Comparison of ENCODE assay signal across 3 cellular contexts in the genomic region with DNA sequence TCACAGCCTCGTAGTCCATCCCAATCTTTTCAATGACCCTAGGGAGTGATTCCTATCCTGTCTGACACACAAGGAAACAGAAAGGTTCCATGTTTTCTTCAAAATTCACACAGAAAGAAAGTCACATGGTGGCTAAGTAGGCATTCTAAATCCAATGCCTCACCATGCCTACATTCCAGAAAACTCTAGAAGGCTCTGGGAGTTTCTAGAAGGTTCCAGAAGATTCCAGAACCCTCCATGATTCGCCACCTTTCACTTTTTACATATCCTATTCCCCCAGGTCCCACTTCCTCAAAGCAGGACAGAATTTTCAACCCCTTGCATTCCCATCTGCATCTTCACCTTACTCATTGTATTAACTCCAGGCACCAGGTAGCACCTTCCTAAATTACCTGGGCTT.
TF ChIP-seq lines count a peak whose summit lies in the region.

No MANE protein-coding gene starts in this region.

TF ChIP-seq in liver, 16 proteins besides CTCF, POLR2A, EP300 and RAD21:
- TF ChIP-seq YY1 (IDR thresholded peaks at IDR 0.05) (peak; percentile 22), SP1 (IDR thresholded peaks at IDR 0.05) (no peak)

TF ChIP-seq in HepG2, 621 proteins besides CTCF, POLR2A, EP300 and RAD21:
- TF ChIP-seq ZFAT (CRISPR knock-in tag; conservative IDR thresholded peaks at IDR 0.05) (no peak), DMAP1 (CRISPR knock-in tag; IDR thresholded peaks at IDR 0.05) (no peak), CENPX (CRISPR knock-in tag; IDR thresholded peaks at IDR 0.05) (no peak), MIER3 (CRISPR knock-in tag; IDR thresholded peaks at IDR 0.05; ENCODE audit: borderline replicate concordance) (no peak), ZNF775 (CRISPR knock-in tag; IDR thresholded peaks at IDR 0.05; ENCODE audit: borderline replicate concordance) (no peak), ZNF225 (CRISPR knock-in tag; IDR thresholded peaks at IDR 0.05) (no peak), NFE2L1 (CRISPR knock-in tag; IDR thresholded peaks at IDR 0.05; ENCODE audit: borderline replicate concordance) (no peak), ZNF678 (CRISPR knock-in tag; IDR thresholded peaks at IDR 0.05) (no peak), SRSF4 (IDR thresholded peaks at IDR 0.05; ENCODE audit: low read depth, low read length, poor library complexity, severe bottlenecking) (no peak), FOXK1 (CRISPR knock-in tag; IDR thresholded peaks at IDR 0.05; ENCODE audit: borderline replicate concordance, low read depth) (no peak), SKI (IDR thresholded peaks at IDR 0.05; ENCODE audit: partially characterized antibody) (no peak), ZNF367 (CRISPR knock-in tag; IDR thresholded peaks at IDR 0.05; ENCODE audit: borderline replicate concordance) (no peak), FOXA1 (IDR thresholded peaks at IDR 0.05) (no peak), FOXA1 (CRISPR knock-in tag; IDR thresholded peaks at IDR 0.05) (no peak), ZNF10 (CRISPR knock-in tag; IDR thresholded peaks at IDR 0.05; ENCODE audit: borderline replicate concordance, low read depth) (no peak), NPAS2 (CRISPR knock-in tag; IDR thresholded peaks at IDR 0.05; ENCODE audit: borderline replicate concordance) (no peak)
- TF ChIP-seq, protein P1, sequence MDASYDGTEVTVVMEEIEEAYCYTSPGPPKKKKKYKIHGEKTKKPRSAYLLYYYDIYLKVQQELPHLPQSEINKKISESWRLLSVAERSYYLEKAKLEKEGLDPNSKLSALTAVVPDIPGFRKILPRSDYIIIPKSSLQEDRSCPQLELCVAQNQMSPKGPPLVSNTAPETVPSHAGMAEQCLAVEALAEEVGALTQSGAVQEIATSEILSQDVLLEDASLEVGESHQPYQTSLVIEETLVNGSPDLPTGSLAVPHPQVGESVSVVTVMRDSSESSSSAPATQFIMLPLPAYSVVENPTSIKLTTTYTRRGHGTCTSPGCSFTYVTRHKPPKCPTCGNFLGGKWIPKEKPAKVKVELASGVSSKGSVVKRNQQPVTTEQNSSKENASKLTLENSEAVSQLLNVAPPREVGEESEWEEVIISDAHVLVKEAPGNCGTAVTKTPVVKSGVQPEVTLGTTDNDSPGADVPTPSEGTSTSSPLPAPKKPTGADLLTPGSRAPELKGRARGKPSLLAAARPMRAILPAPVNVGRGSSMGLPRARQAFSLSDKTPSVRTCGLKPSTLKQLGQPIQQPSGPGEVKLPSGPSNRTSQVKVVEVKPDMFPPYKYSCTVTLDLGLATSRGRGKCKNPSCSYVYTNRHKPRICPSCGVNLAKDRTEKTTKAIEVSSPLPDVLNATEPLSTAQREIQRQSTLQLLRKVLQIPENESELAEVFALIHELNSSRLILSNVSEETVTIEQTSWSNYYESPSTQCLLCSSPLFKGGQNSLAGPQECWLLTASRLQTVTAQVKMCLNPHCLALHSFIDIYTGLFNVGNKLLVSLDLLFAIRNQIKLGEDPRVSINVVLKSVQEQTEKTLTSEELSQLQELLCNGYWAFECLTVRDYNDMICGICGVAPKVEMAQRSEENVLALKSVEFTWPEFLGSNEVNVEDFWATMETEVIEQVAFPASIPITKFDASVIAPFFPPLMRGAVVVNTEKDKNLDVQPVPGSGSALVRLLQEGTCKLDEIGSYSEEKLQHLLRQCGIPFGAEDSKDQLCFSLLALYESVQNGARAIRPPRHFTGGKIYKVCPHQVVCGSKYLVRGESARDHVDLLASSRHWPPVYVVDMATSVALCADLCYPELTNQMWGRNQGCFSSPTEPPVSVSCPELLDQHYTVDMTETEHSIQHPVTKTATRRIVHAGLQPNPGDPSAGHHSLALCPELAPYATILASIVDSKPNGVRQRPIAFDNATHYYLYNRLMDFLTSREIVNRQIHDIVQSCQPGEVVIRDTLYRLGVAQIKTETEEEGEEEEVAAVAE (CRISPR knock-in tag; IDR thresholded peaks at IDR 0.05; ENCODE audit: borderline replicate concordance), result no peak
- TF ChIP-seq, protein P2, sequence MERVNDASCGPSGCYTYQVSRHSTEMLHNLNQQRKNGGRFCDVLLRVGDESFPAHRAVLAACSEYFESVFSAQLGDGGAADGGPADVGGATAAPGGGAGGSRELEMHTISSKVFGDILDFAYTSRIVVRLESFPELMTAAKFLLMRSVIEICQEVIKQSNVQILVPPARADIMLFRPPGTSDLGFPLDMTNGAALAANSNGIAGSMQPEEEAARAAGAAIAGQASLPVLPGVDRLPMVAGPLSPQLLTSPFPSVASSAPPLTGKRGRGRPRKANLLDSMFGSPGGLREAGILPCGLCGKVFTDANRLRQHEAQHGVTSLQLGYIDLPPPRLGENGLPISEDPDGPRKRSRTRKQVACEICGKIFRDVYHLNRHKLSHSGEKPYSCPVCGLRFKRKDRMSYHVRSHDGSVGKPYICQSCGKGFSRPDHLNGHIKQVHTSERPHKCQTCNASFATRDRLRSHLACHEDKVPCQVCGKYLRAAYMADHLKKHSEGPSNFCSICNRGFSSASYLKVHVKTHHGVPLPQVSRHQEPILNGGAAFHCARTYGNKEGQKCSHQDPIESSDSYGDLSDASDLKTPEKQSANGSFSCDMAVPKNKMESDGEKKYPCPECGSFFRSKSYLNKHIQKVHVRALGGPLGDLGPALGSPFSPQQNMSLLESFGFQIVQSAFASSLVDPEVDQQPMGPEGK (CRISPR knock-in tag; IDR thresholded peaks at IDR 0.05), result no peak
- TF ChIP-seq, protein P3, sequence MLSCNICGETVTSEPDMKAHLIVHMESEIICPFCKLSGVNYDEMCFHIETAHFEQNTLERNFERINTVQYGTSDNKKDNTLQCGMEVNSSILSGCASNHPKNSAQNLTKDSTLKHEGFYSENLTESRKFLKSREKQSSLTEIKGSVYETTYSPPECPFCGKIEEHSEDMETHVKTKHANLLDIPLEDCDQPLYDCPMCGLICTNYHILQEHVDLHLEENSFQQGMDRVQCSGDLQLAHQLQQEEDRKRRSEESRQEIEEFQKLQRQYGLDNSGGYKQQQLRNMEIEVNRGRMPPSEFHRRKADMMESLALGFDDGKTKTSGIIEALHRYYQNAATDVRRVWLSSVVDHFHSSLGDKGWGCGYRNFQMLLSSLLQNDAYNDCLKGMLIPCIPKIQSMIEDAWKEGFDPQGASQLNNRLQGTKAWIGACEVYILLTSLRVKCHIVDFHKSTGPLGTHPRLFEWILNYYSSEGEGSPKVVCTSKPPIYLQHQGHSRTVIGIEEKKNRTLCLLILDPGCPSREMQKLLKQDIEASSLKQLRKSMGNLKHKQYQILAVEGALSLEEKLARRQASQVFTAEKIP (CRISPR knock-in tag; IDR thresholded peaks at IDR 0.05; ENCODE audit: borderline replicate concordance), result no peak

TF ChIP-seq in WTC11, 78 proteins besides CTCF, POLR2A, EP300 and RAD21:
- TF ChIP-seq, protein P4, sequence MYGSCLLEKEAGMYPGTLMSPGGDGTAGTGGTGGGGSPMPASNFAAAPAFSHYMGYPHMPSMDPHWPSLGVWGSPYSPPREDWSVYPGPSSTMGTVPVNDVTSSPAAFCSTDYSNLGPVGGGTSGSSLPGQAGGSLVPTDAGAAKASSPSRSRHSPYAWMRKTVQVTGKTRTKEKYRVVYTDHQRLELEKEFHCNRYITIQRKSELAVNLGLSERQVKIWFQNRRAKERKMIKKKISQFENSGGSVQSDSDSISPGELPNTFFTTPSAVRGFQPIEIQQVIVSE (CRISPR knock-in tag; IDR thresholded peaks at IDR 0.05; ENCODE audit: borderline replicate concordance), result no peak
- TF ChIP-seq, protein P5, sequence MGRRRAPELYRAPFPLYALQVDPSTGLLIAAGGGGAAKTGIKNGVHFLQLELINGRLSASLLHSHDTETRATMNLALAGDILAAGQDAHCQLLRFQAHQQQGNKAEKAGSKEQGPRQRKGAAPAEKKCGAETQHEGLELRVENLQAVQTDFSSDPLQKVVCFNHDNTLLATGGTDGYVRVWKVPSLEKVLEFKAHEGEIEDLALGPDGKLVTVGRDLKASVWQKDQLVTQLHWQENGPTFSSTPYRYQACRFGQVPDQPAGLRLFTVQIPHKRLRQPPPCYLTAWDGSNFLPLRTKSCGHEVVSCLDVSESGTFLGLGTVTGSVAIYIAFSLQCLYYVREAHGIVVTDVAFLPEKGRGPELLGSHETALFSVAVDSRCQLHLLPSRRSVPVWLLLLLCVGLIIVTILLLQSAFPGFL (CRISPR knock-in tag; IDR thresholded peaks at IDR 0.05; ENCODE audit: borderline replicate concordance), result no peak
- TF ChIP-seq, protein P6, sequence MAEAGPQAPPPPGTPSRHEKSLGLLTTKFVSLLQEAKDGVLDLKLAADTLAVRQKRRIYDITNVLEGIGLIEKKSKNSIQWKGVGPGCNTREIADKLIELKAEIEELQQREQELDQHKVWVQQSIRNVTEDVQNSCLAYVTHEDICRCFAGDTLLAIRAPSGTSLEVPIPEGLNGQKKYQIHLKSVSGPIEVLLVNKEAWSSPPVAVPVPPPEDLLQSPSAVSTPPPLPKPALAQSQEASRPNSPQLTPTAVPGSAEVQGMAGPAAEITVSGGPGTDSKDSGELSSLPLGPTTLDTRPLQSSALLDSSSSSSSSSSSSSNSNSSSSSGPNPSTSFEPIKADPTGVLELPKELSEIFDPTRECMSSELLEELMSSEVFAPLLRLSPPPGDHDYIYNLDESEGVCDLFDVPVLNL (CRISPR knock-in tag; IDR thresholded peaks at IDR 0.05; ENCODE audit: borderline replicate concordance, low read depth), result no peak
- TF ChIP-seq SMAD3 (CRISPR knock-in tag; IDR thresholded peaks at IDR 0.05; ENCODE audit: borderline replicate concordance), result no peak
- TF ChIP-seq, protein P7, sequence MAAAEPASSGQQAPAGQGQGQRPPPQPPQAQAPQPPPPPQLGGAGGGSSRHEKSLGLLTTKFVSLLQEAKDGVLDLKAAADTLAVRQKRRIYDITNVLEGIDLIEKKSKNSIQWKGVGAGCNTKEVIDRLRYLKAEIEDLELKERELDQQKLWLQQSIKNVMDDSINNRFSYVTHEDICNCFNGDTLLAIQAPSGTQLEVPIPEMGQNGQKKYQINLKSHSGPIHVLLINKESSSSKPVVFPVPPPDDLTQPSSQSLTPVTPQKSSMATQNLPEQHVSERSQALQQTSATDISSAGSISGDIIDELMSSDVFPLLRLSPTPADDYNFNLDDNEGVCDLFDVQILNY (CRISPR knock-in tag; IDR thresholded peaks at IDR 0.05), result no peak
- no peak for TF ChIP-seq SMAD4 (CRISPR knock-in tag; IDR thresholded peaks at IDR 0.05)
- TF ChIP-seq, protein P8, sequence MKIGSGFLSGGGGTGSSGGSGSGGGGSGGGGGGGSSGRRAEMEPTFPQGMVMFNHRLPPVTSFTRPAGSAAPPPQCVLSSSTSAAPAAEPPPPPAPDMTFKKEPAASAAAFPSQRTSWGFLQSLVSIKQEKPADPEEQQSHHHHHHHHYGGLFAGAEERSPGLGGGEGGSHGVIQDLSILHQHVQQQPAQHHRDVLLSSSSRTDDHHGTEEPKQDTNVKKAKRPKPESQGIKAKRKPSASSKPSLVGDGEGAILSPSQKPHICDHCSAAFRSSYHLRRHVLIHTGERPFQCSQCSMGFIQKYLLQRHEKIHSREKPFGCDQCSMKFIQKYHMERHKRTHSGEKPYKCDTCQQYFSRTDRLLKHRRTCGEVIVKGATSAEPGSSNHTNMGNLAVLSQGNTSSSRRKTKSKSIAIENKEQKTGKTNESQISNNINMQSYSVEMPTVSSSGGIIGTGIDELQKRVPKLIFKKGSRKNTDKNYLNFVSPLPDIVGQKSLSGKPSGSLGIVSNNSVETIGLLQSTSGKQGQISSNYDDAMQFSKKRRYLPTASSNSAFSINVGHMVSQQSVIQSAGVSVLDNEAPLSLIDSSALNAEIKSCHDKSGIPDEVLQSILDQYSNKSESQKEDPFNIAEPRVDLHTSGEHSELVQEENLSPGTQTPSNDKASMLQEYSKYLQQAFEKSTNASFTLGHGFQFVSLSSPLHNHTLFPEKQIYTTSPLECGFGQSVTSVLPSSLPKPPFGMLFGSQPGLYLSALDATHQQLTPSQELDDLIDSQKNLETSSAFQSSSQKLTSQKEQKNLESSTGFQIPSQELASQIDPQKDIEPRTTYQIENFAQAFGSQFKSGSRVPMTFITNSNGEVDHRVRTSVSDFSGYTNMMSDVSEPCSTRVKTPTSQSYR (CRISPR knock-in tag; IDR thresholded peaks at IDR 0.05), result no peak
- TF ChIP-seq MXD4 (CRISPR knock-in tag; IDR thresholded peaks at IDR 0.05; ENCODE audit: borderline replicate concordance), result no peak
- TF ChIP-seq, protein P9, sequence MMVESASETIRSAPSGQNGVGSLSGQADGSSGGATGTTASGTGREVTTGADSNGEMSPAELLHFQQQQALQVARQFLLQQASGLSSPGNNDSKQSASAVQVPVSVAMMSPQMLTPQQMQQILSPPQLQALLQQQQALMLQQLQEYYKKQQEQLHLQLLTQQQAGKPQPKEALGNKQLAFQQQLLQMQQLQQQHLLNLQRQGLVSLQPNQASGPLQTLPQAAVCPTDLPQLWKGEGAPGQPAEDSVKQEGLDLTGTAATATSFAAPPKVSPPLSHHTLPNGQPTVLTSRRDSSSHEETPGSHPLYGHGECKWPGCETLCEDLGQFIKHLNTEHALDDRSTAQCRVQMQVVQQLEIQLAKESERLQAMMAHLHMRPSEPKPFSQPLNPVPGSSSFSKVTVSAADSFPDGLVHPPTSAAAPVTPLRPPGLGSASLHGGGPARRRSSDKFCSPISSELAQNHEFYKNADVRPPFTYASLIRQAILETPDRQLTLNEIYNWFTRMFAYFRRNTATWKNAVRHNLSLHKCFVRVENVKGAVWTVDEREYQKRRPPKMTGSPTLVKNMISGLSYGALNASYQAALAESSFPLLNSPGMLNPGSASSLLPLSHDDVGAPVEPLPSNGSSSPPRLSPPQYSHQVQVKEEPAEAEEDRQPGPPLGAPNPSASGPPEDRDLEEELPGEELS (CRISPR knock-in tag; IDR thresholded peaks at IDR 0.05), result no peak
